In the genomic region with DNA sequence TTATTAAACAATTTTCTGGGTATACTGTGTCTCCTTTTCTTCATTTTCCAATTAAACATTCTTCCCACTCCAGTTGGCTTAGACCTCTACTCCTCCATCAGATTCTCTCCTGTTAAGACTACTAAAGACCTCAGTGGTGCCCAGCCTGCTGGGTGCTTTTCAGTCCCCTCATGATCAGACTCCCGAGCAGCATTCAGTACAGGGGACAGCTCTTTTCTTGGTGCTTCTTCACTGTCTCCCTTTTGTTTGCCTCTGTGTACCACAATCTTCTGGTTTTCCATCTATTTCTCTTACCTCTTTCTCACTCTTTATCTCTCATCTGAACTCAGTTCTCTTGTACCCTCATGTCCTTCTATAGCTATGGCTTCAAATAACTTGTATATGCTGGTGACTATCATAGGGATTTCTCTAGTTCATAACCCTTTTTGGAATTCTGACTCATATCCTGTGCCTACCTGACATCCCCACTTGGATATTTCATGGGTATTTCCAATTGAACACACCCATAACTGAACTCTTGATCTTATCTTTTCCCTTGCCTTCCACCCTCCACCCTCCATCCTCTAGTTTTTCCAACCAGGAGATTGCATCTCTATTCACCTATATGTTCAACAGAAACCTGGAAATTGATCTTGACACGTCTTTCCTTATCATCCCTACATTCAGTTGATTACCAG, we compare ENCODE assay signal across 1 cellular context.
TF ChIP-seq lines count a peak whose summit lies in the region.

No MANE protein-coding gene starts in this region.

TF ChIP-seq in SK-N-SH, 30 proteins besides CTCF, POLR2A, EP300 and RAD21:
- TF ChIP-seq NFIC (IDR thresholded peaks at IDR 0.05; ENCODE audit: borderline replicate concordance): no peak
- TF ChIP-seq, protein P1, sequence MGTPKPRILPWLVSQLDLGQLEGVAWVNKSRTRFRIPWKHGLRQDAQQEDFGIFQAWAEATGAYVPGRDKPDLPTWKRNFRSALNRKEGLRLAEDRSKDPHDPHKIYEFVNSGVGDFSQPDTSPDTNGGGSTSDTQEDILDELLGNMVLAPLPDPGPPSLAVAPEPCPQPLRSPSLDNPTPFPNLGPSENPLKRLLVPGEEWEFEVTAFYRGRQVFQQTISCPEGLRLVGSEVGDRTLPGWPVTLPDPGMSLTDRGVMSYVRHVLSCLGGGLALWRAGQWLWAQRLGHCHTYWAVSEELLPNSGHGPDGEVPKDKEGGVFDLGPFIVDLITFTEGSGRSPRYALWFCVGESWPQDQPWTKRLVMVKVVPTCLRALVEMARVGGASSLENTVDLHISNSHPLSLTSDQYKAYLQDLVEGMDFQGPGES (IDR thresholded peaks at IDR 0.05; ENCODE audit: low read depth, low read length): no peak
- TF ChIP-seq FOSL2 (IDR thresholded peaks at IDR 0.05; ENCODE audit: borderline replicate concordance, low read depth): peak; percentile 34; the same call in 1 of the 2 replicates
- TF ChIP-seq, protein P2, sequence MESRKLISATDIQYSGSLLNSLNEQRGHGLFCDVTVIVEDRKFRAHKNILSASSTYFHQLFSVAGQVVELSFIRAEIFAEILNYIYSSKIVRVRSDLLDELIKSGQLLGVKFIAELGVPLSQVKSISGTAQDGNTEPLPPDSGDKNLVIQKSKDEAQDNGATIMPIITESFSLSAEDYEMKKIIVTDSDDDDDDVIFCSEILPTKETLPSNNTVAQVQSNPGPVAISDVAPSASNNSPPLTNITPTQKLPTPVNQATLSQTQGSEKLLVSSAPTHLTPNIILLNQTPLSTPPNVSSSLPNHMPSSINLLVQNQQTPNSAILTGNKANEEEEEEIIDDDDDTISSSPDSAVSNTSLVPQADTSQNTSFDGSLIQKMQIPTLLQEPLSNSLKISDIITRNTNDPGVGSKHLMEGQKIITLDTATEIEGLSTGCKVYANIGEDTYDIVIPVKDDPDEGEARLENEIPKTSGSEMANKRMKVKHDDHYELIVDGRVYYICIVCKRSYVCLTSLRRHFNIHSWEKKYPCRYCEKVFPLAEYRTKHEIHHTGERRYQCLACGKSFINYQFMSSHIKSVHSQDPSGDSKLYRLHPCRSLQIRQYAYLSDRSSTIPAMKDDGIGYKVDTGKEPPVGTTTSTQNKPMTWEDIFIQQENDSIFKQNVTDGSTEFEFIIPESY (IDR thresholded peaks at IDR 0.05; ENCODE audit: borderline replicate concordance, low read depth): no peak
- no peak for TF ChIP-seq ELF1 (IDR thresholded peaks at IDR 0.05)
- no peak for TF ChIP-seq POLR2AphosphoS5 (IDR thresholded peaks at IDR 0.05; ENCODE audit: low read depth, low read length)
- TF ChIP-seq RFX5 (IDR thresholded peaks at IDR 0.05; ENCODE audit: low read length): no peak
- 0 out of 2 replicates have a peak, but pooled peaks have one; percentile 3 for TF ChIP-seq PBX3 (IDR thresholded peaks at IDR 0.05)
- TF ChIP-seq GABPA (IDR thresholded peaks at IDR 0.05; ENCODE audit: low read depth): no peak
- TF ChIP-seq GATA2 (CRISPR knock-in tag; IDR thresholded peaks at IDR 0.05): no peak
- TF ChIP-seq FOXM1 (IDR thresholded peaks at IDR 0.05; ENCODE audit: low read depth): no peak
- TF ChIP-seq SIN3A (IDR thresholded peaks at IDR 0.05; ENCODE audit: borderline replicate concordance, low read depth, low read length): no peak
- no peak for TF ChIP-seq MXI1 (IDR thresholded peaks at IDR 0.05; ENCODE audit: low read depth, low read length)
- no peak for TF ChIP-seq SMC3 (IDR thresholded peaks at IDR 0.05; ENCODE audit: low read depth, low read length)
- no peak for TF ChIP-seq YY1 (IDR thresholded peaks at IDR 0.05; ENCODE audit: low read depth)
- peak; percentile 39; the same call in 1 of the 2 replicates for TF ChIP-seq JUND (IDR thresholded peaks at IDR 0.05)
- TF ChIP-seq USF1 (IDR thresholded peaks at IDR 0.05; ENCODE audit: borderline replicate concordance, low read depth): no peak
- TF ChIP-seq FOXJ3 (CRISPR knock-in tag; IDR thresholded peaks at IDR 0.05): no peak
- TF ChIP-seq, protein P3, sequence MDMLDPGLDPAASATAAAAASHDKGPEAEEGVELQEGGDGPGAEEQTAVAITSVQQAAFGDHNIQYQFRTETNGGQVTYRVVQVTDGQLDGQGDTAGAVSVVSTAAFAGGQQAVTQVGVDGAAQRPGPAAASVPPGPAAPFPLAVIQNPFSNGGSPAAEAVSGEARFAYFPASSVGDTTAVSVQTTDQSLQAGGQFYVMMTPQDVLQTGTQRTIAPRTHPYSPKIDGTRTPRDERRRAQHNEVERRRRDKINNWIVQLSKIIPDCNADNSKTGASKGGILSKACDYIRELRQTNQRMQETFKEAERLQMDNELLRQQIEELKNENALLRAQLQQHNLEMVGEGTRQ (IDR thresholded peaks at IDR 0.05; ENCODE audit: borderline replicate concordance, low read depth, low read length): no peak
- TF ChIP-seq, protein P4, sequence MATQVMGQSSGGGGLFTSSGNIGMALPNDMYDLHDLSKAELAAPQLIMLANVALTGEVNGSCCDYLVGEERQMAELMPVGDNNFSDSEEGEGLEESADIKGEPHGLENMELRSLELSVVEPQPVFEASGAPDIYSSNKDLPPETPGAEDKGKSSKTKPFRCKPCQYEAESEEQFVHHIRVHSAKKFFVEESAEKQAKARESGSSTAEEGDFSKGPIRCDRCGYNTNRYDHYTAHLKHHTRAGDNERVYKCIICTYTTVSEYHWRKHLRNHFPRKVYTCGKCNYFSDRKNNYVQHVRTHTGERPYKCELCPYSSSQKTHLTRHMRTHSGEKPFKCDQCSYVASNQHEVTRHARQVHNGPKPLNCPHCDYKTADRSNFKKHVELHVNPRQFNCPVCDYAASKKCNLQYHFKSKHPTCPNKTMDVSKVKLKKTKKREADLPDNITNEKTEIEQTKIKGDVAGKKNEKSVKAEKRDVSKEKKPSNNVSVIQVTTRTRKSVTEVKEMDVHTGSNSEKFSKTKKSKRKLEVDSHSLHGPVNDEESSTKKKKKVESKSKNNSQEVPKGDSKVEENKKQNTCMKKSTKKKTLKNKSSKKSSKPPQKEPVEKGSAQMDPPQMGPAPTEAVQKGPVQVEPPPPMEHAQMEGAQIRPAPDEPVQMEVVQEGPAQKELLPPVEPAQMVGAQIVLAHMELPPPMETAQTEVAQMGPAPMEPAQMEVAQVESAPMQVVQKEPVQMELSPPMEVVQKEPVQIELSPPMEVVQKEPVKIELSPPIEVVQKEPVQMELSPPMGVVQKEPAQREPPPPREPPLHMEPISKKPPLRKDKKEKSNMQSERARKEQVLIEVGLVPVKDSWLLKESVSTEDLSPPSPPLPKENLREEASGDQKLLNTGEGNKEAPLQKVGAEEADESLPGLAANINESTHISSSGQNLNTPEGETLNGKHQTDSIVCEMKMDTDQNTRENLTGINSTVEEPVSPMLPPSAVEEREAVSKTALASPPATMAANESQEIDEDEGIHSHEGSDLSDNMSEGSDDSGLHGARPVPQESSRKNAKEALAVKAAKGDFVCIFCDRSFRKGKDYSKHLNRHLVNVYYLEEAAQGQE (IDR thresholded peaks at IDR 0.05; ENCODE audit: low read depth, low read length): peak; percentile 87
- TF ChIP-seq, protein P5, sequence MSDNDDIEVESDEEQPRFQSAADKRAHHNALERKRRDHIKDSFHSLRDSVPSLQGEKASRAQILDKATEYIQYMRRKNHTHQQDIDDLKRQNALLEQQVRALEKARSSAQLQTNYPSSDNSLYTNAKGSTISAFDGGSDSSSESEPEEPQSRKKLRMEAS (IDR thresholded peaks at IDR 0.05; ENCODE audit: low read depth): no peak
- TF ChIP-seq TAF1 (IDR thresholded peaks at IDR 0.05; ENCODE audit: borderline replicate concordance, low read depth, low read length): no peak
- 0 out of 2 replicates have a peak, but pooled peaks have one; percentile 13 for TF ChIP-seq TCF12 (IDR thresholded peaks at IDR 0.05)
- TF ChIP-seq NRF1 (IDR thresholded peaks at IDR 0.05; ENCODE audit: low read depth, low read length): no peak
- peak; percentile 57; the same call in 1 of the 2 replicates for TF ChIP-seq RXRA (IDR thresholded peaks at IDR 0.05; ENCODE audit: borderline replicate concordance, low read depth)
- no peak for TF ChIP-seq RCOR1 (IDR thresholded peaks at IDR 0.05; ENCODE audit: low read length)
TF ChIP-seq in SK-N-SH: peak in this region for 6.
